14 cellular contexts compared by ENCODE assay signal in genomic region chr3:186452517-186452916, GRCh38.
DNase-seq lines count a peak whose midpoint lies in the region; ATAC-seq, FAIRE-seq and TF ChIP-seq lines count a peak whose summit lies in the region.
"Had no signal": no experiment of that assay in that cellular context is flagged by ENCODE, and none has a peak within 500 bp of the region (broad histone marks: within the 10 kb centered on the region; RNA-seq: fewer than 3 reads in every experiment).

No MANE protein-coding gene starts in this region.

- H3K4me1 Mint-ChIP-seq in HFFc6 (ENCODE audit: low read depth) = peaks cover 17% of the 10 kb centered on the region
- H3K4me1 Mint-ChIP-seq in astrocyte (ENCODE audit: low read depth, unreplicated experiment) = peaks cover 21% of the 10 kb centered on the region
- H3K4me1 Mint-ChIP-seq: activated CD4-positive, alpha-beta T cell treated with anti-CD3 and anti-CD28 coated beads for 36 hours; immature natural killer cell; naive thymus-derived CD8-positive, alpha-beta T cell had no signal

- CTCF ChIA-PET in AG04449 (lab: Yijun Ruan, JAX) = no interaction called here

- peaks cover 40% of the 10 kb centered on the region for H3K27me3 Mint-ChIP-seq in HFFc6 (ENCODE audit: insufficient read depth)
- peaks cover 9% of the 10 kb centered on the region for H3K27me3 Mint-ChIP-seq in astrocyte (ENCODE audit: low read depth, unreplicated experiment)
- H3K27me3 Mint-ChIP-seq: activated CD4-positive, alpha-beta T cell treated with anti-CD3 and anti-CD28 coated beads for 36 hours; naive thymus-derived CD8-positive, alpha-beta T cell had no signal

- peaks cover 40% of the 10 kb centered on the region for H3K27me3 ChIP-seq in astrocyte (ENCODE audit: insufficient read depth, low read length)
- H3K27me3 ChIP-seq: BLaER1 treated with 17β-estradiol and CSF1 and Interleukin-3, amounts not matched to agents 10 nM and 100 nM had no signal

- no peaks in the 10 kb centered on the region for H3K79me2 ChIP-seq in astrocyte (ENCODE audit: insufficient read depth, low read length)

- peak overlapping the region; percentile 30 for H3K27ac ChIP-seq in astrocyte (ENCODE audit: low read depth, low read length)
- H3K27ac ChIP-seq: BLaER1 treated with 17β-estradiol and CSF1 and Interleukin-3, amounts not matched to agents 10 nM and 100 nM; SK-N-MC had no signal

- H3K4me1 ChIP-seq in astrocyte (ENCODE audit: insufficient read depth, low read length) = peaks cover 11% of the 10 kb centered on the region

- H3K9me3 Mint-ChIP-seq in HFFc6 (no peaks in the 10 kb centered on the region), astrocyte (ENCODE audit: unreplicated experiment) (no peaks in the 10 kb centered on the region)
- H3K9me3 Mint-ChIP-seq: activated naive CD4-positive, alpha-beta T cell treated with anti-CD3 and anti-CD28 coated beads for 36 hours; immature natural killer cell; naive thymus-derived CD8-positive, alpha-beta T cell had no signal

- TF ChIP-seq CTCF in AG04449 (IDR thresholded peaks at IDR 0.05; ENCODE audit: insufficient read depth, low read length, missing control alignments) = no peak
- TF ChIP-seq CTCF in HFFc6 (IDR thresholded peaks at IDR 0.05) = no peak
- TF ChIP-seq CTCF in astrocyte (IDR thresholded peaks at IDR 0.05; ENCODE audit: insufficient read depth, low read depth, low read length) = no peak

- no peaks in the 10 kb centered on the region for H3K36me3 ChIP-seq in astrocyte (ENCODE audit: insufficient read depth, low read length)
- H3K36me3 ChIP-seq: BLaER1 treated with 17β-estradiol and CSF1 and Interleukin-3, amounts not matched to agents 10 nM and 100 nM had no signal

- no peaks in the 10 kb centered on the region for H3K9me3 ChIP-seq in astrocyte (ENCODE audit: insufficient read depth, low read depth, low read length)
- H3K9me3 ChIP-seq: BLaER1 treated with 17β-estradiol and CSF1 and Interleukin-3, amounts not matched to agents 10 nM and 100 nM had no signal

- H3K4me3 Mint-ChIP-seq in HFFc6 = no peak overlapping the region
- no peak overlapping the region for H3K4me3 Mint-ChIP-seq in astrocyte (ENCODE audit: unreplicated experiment)
- H3K4me3 Mint-ChIP-seq: activated CD4-positive, alpha-beta T cell treated with anti-CD3 and anti-CD28 coated beads for 36 hours; activated naive CD4-positive, alpha-beta T cell treated with anti-CD3 and anti-CD28 coated beads for 36 hours; immature natural killer cell; naive thymus-derived CD8-positive, alpha-beta T cell had no signal

- no peaks in the 10 kb centered on the region for H4K20me1 ChIP-seq in astrocyte (ENCODE audit: insufficient read depth, low read length)
- H4K20me1 ChIP-seq: BLaER1 treated with 17β-estradiol and CSF1 and Interleukin-3, amounts not matched to agents 10 nM and 100 nM had no signal

- H2AFZ ChIP-seq in astrocyte (ENCODE audit: low read depth, low read length) = no peak overlapping the region

- DNase-seq in AG04449 (ENCODE audit: low read depth, low spot score) (peak; percentile 41), HFFc6 (peak; percentile 86), astrocyte (ENCODE audit: low read depth) (peak; percentile 92), iPS-NIHi11 (ENCODE audit: low spot score) (peak; percentile 20), NOMO-1 (lab: John Stamatoyannopoulos, UW; ENCODE audit: unreplicated experiment in 2 of 2) (no peak)
- DNase-seq in activated effector memory CD4-positive, alpha-beta T cell treated with Interleukin-2 at 50 U/mL for 16 hours = no peak
- DNase-seq: activated CD4-positive, alpha-beta T cell treated with anti-CD3 and anti-CD28 coated beads for 36 hours; activated naive CD4-positive, alpha-beta T cell treated with anti-CD3 and anti-CD28 coated beads for 36 hours; immature natural killer cell; naive thymus-derived CD8-positive, alpha-beta T cell had no signal

- H3K27ac Mint-ChIP-seq in HFFc6 (no peak overlapping the region), astrocyte (ENCODE audit: unreplicated experiment) (peak overlapping the region; percentile 18)
- H3K27ac Mint-ChIP-seq: activated CD4-positive, alpha-beta T cell treated with anti-CD3 and anti-CD28 coated beads for 36 hours; activated naive CD4-positive, alpha-beta T cell treated with anti-CD3 and anti-CD28 coated beads for 36 hours; immature natural killer cell; naive thymus-derived CD8-positive, alpha-beta T cell had no signal

- FAIRE-seq in astrocyte (lab: Jason Lieb, UNC) = no peak

- H3K4me3 ChIP-seq in AG04449 (ENCODE audit: low read depth, low read length) (no peak overlapping the region), astrocyte (ENCODE audit: insufficient read depth, low read depth, low read length) (no peak overlapping the region)
- H3K4me3 ChIP-seq: BLaER1 treated with 17β-estradiol and CSF1 and Interleukin-3, amounts not matched to agents 10 nM and 100 nM; SK-N-MC had no signal

- H3K36me3 Mint-ChIP-seq in HFFc6 (ENCODE audit: low read depth) = no peaks in the 10 kb centered on the region
- H3K36me3 Mint-ChIP-seq in astrocyte (ENCODE audit: low read depth, unreplicated experiment) = no peaks in the 10 kb centered on the region
- H3K36me3 Mint-ChIP-seq: immature natural killer cell; naive thymus-derived CD8-positive, alpha-beta T cell had no signal

- POLR2A ChIA-PET in AG04449 (lab: Yijun Ruan, JAX) = interaction anchor here (0.7 kb wide), 1 partner anchor 17 kb away, joined by 3 read pairs; no protein-coding TSS in a partner anchor

- peak overlapping the region; percentile 34 for H3K9ac ChIP-seq in astrocyte (ENCODE audit: low read length)
- H3K9ac ChIP-seq: BLaER1 treated with 17β-estradiol and CSF1 and Interleukin-3, amounts not matched to agents 10 nM and 100 nM had no signal

- H3K4me2 ChIP-seq in astrocyte (ENCODE audit: low read length) = peak overlapping the region; percentile 58
- H3K4me2 ChIP-seq: BLaER1 treated with 17β-estradiol and CSF1 and Interleukin-3, amounts not matched to agents 10 nM and 100 nM had no signal

- ATAC-seq in GM18861 (IDR thresholded peaks at IDR 0.05; ENCODE audit: unreplicated experiment) = no peak
- ATAC-seq in GM21619 (IDR thresholded peaks at IDR 0.05; ENCODE audit: unreplicated experiment) = no peak
- ATAC-seq: activated CD4-positive, alpha-beta T cell treated with anti-CD3 and anti-CD28 coated beads for 36 hours; naive thymus-derived CD8-positive, alpha-beta T cell had no signal

Comparison
In these comparisons a context has a peak if more than half of its experiments do, and no peak if none do; other contexts are left out.
1. DNase-seq: peak in AG04449 (single experiment), HFFc6 (single experiment), astrocyte (single experiment) and iPS-NIHi11 (single experiment); none in NOMO-1 (0 of 2) and activated effector memory CD4-positive, alpha-beta T cell treated with Interleukin-2 at 50 U/mL for 16 hours (single experiment).